Comparison of ENCODE assay signal across 8 cellular contexts in the genomic region with DNA sequence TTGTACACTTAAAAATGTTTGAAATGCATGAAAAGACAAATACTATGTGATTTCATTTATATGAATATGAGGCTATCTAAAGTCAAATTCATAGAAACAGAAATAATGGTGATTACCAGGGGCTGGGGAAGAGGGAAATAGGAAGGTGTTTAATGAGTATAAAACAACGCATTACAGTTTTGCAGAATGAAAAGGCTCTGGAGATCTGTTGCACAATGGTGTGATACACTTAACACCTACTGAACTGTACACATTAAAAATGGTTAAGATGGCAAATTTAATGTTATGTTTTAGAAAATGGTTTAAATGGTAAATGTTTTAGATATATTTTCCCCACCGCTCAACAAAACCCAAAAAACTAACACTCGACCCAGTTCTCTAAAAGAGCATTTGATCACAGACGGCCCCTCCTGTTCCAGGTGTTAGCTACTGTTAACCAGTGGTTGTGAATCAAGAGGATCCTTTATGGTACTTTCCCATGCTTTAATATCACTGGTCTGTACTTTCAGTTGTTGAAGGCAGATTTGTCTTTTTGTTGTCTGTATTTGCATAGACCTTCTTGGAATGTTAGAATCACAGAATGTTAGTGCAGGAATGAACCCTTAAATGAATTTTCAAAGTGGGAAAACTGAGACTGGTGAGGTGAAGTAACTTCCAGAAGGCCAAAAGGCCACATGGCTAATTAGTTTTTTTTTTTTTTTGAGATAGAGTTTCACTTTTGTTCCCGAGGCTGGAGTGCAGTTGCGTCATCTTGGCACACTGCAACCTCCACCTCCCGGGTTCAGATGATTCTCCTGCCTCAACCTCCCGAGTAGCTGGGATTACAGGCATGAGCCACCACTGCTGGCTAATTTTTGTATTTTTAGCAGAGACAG. TPM values are rescaled to one million over a fixed set of nuclear protein-coding genes. Genes with fewer than 3 reads are reported as not detected.
A peak's percentile ranks its signal among the peaks of the same experiment; 100 is the strongest.
DNase-seq lines count a peak whose midpoint lies in the region; ATAC-seq, FAIRE-seq and TF ChIP-seq lines count a peak whose summit lies in the region.

No MANE protein-coding gene starts in this region.

- no peak overlapping the region for H2AK5ac ChIP-seq in mesendoderm (ENCODE audit: low read length)

- no peak overlapping the region for H3K18ac ChIP-seq in mesendoderm (ENCODE audit: low read length)

- H3K27me3 ChIP-seq in bronchial epithelial cell (ENCODE audit: control insufficient read depth, insufficient read depth, low read length) (no peaks in the 10 kb centered on the region), mesendoderm (ENCODE audit: insufficient read depth, low read length, poor library complexity) (no peaks in the 10 kb centered on the region)

- no CpG with 5 or more reads among the region's 8 CpGs for WGBS in mesendoderm (ENCODE audit: extremely low coverage, insufficient coverage, low lambda C conversion rate)

- no peaks in the 10 kb centered on the region for H3K4me1 ChIP-seq in mesendoderm (ENCODE audit: control insufficient read depth, low read depth, low read length)

- H3K56ac ChIP-seq in mesendoderm (ENCODE audit: low read length) = no peak overlapping the region

- H3K23ac ChIP-seq in mesendoderm (ENCODE audit: low read length) = no peak overlapping the region

- H3K4me3 ChIP-seq in bronchial epithelial cell (ENCODE audit: low read depth, low read length) = no peak overlapping the region
- no peak overlapping the region for H3K4me3 ChIP-seq in mesendoderm (ENCODE audit: low read length)

- no peak overlapping the region for H2BK120ac ChIP-seq in mesendoderm (ENCODE audit: low read depth, low read length)

- peak; percentile 35 for DNase-seq in GM04504 (ENCODE audit: low read depth)
- DNase-seq in bronchial epithelial cell (ENCODE audit: low read depth) = peak; percentile 53
- DNase-seq in myocyte (ENCODE audit: low read depth) = peak; percentile 13
- DNase-seq in stimulated activated CD4-positive, alpha-beta T cell treated with anti-CD3 and anti-CD28 coated beads, Interleukin-2, amount 100 ng/mL, for 48 hours = no peak
- no peak for DNase-seq in kidney glomerular epithelial cell (lab: John Stamatoyannopoulos, UW)
- DNase-seq in mesendoderm = no peak

- H3K9ac ChIP-seq in mesendoderm (ENCODE audit: low read length) = no peak overlapping the region

- H4K5ac ChIP-seq in mesendoderm (ENCODE audit: low read length) = no peak overlapping the region

- no peak overlapping the region for H3K4me2 ChIP-seq in mesendoderm (ENCODE audit: low read length)

- FAIRE-seq in bronchial epithelial cell (lab: Jason Lieb, UNC) = no peak

- H4K8ac ChIP-seq in mesendoderm (ENCODE audit: low read depth, low read length) = no peak overlapping the region

- H3K79me2 ChIP-seq in mesendoderm (ENCODE audit: control insufficient read depth, insufficient read depth, low read length) = peaks cover 88% of the 10 kb centered on the region

- ATAC-seq in HG03432 (IDR thresholded peaks at IDR 0.05; ENCODE audit: unreplicated experiment) = peak; percentile 47
- ATAC-seq in GM21529 (IDR thresholded peaks at IDR 0.05; ENCODE audit: unreplicated experiment) = no peak

- H3K27ac ChIP-seq in mesendoderm (ENCODE audit: low read depth, low read length) = no peak overlapping the region

- H2BK15ac ChIP-seq in mesendoderm (replicated peaks; ENCODE audit: low read depth) = no peak overlapping the region

- no peak for TF ChIP-seq CTCF in bronchial epithelial cell (IDR thresholded peaks at IDR 0.05; ENCODE audit: insufficient read depth, low read length, severe bottlenecking)

- peaks cover 1% of the 10 kb centered on the region for H3K36me3 ChIP-seq in bronchial epithelial cell (ENCODE audit: control insufficient read depth, insufficient read depth, low read length)
- H3K36me3 ChIP-seq in mesendoderm (ENCODE audit: control insufficient read depth, insufficient read depth, low read length) = no peaks in the 10 kb centered on the region

- H3K79me1 ChIP-seq in mesendoderm (ENCODE audit: low read length) = no peaks in the 10 kb centered on the region

- no peak overlapping the region for H2BK5ac ChIP-seq in mesendoderm (ENCODE audit: low read length)

- H3K4ac ChIP-seq in mesendoderm (ENCODE audit: low read depth, low read length) = no peak overlapping the region

RNA-seq across cellular contexts. Expression of a gene that starts 10.2 kb away (rescaled TPM):
- total RNA-seq in bronchial epithelial cell = 308 and 654 TPM in 2 replicates
- 139 and 157 TPM in 2 replicates for total RNA-seq in myocyte
- 102 TPM for polyA plus RNA-seq in myocyte (2012)
- polyA plus RNA-seq in mesendoderm (2013, experiment 1 of 2) = 89.5 TPM
- 88.3 TPM for polyA plus RNA-seq in mesendoderm (2013, experiment 2 of 2)

Comparison
In these comparisons a context has a peak if more than half of its experiments do, and no peak if none do; other contexts are left out.
1. DNase-seq: peak in GM04504 (single experiment), bronchial epithelial cell (single experiment) and myocyte (single experiment); none in stimulated activated CD4-positive, alpha-beta T cell treated with anti-CD3 and anti-CD28 coated beads, Interleukin-2, amount 100 ng/mL, for 48 hours (0 of 2), kidney glomerular epithelial cell (single experiment) and mesendoderm (single experiment).